Comparison of ENCODE assay signal across 14 cellular contexts in the genomic region with DNA sequence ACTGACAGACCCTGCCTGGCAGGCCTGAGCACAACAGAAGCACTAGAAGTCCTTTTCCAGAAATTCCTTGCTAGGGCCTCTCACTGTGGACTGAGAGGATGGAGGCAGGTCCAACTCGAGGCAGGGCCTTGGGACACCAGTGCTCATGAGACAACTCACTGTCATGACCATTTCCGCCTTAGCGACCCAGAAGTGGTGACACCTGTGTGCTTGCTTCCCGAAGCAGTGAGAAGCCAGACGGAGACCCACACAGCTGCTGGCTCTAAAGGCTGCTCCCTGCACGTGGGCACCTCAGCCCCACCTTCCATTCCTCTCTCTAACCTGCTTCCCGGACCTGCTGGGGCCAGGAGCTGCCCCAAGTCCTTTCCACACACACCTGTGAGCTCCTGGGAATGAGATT. TPM values are rescaled to one million over a fixed set of nuclear protein-coding genes. Genes with fewer than 3 reads are reported as not detected.
DNase-seq lines count a peak whose midpoint lies in the region; ATAC-seq and TF ChIP-seq lines count a peak whose summit lies in the region.
"Had no signal": no experiment of that assay in that cellular context is flagged by ENCODE, and none has a peak within 500 bp of the region (broad histone marks: within the 10 kb centered on the region; RNA-seq: fewer than 3 reads in every experiment).

No MANE protein-coding gene starts in this region.

- no peaks in the 10 kb centered on the region for H3K36me3 Mint-ChIP-seq in osteocyte (ENCODE audit: unreplicated experiment)

- H3K4me3 Mint-ChIP-seq in osteocyte (ENCODE audit: unreplicated experiment) = no peak overlapping the region
- H3K4me3 Mint-ChIP-seq: activated naive CD8-positive, alpha-beta T cell treated with anti-CD3 and anti-CD28 coated beads for 36 hours had no signal

- no peaks in the 10 kb centered on the region for H3K9me3 Mint-ChIP-seq in osteocyte (ENCODE audit: unreplicated experiment)
- H3K9me3 Mint-ChIP-seq: activated naive CD8-positive, alpha-beta T cell treated with anti-CD3 and anti-CD28 coated beads for 36 hours had no signal

- peak; percentile 38 for ATAC-seq in HG02885 (IDR thresholded peaks at IDR 0.05; ENCODE audit: poor library complexity, unreplicated experiment)
- ATAC-seq: right cardiac atrium had no signal

- intact Hi-C loops in posterior vena cava (cut with DNase I) = no loop called here

- no peak for TF ChIP-seq CTCF in osteocyte (IDR thresholded peaks at IDR 0.05)

- DNase-seq in DMS53 (lab: John Stamatoyannopoulos, UW) (peak; percentile 68), DMS53 treated with DMSO at 0.1 percent for 48 hours (lab: John Stamatoyannopoulos, UW; ENCODE audit: unreplicated experiment) (no peak), RPMI8226 (peak; percentile 15), posterior vena cava (ENCODE audit: low spot score) (peak; percentile 43), occipital lobe (lab: John Stamatoyannopoulos, UW) (no peak), HPDE6-E6E7 (ENCODE audit: extremely low spot score) (no peak), osteocyte (ENCODE audit: extremely low spot score, unreplicated experiment) (no peak)
- DNase-seq: 8988T; activated CD4-positive, alpha-beta T cell treated with anti-CD3 and anti-CD28 coated beads, Interleukin-2, amount 50 U/mL, for 4 hours; activated naive CD8-positive, alpha-beta T cell treated with anti-CD3 and anti-CD28 coated beads for 36 hours; NCI-H1048; right cardiac atrium; SW 1271 had no signal

- H3K27ac Mint-ChIP-seq in osteocyte (ENCODE audit: unreplicated experiment) = no peak overlapping the region
- H3K27ac Mint-ChIP-seq: activated naive CD8-positive, alpha-beta T cell treated with anti-CD3 and anti-CD28 coated beads for 36 hours had no signal

- H3K27me3 Mint-ChIP-seq in osteocyte (ENCODE audit: unreplicated experiment) = peaks cover 35% of the 10 kb centered on the region
- H3K27me3 Mint-ChIP-seq: activated naive CD8-positive, alpha-beta T cell treated with anti-CD3 and anti-CD28 coated beads for 36 hours had no signal

- H3K4me1 Mint-ChIP-seq in osteocyte (ENCODE audit: unreplicated experiment) = peaks cover 6% of the 10 kb centered on the region

RNA-seq across cellular contexts. Expression of gene KCNC4, which starts 33.0 kb away (rescaled TPM):
- total RNA-seq in posterior vena cava = 10 to 100 TPM in 1 of 2 donors, 1 to 10 TPM in 1; 9.3 to 15.5 TPM
- total RNA-seq in occipital lobe = 4.8 TPM
- 1.1 and 2.0 TPM in 2 replicates for total RNA-seq in osteocyte

Comparison
In these comparisons a context has a peak if more than half of its experiments do, and no peak if none do; other contexts are left out.
1. DNase-seq: peak in DMS53 (single experiment), RPMI8226 (single experiment) and posterior vena cava (single experiment); none in DMS53 treated with DMSO at 0.1 percent for 48 hours (single experiment), occipital lobe (single experiment), HPDE6-E6E7 (single experiment) and osteocyte (single experiment).